In genomic region chr11:90757851-90758494, GRCh38 we compare ENCODE assay signal across 13 cellular contexts.
A peak's percentile ranks its signal among the peaks of the same experiment; 100 is the strongest.
DNase-seq lines count a peak whose midpoint lies in the region; ATAC-seq and TF ChIP-seq lines count a peak whose summit lies in the region.
"Had no signal": no experiment of that assay in that cellular context is flagged by ENCODE, and none has a peak within 500 bp of the region (broad histone marks: within the 10 kb centered on the region; RNA-seq: fewer than 3 reads in every experiment).

No MANE protein-coding gene starts in this region.

- no peak overlapping the region for H3K27ac ChIP-seq in mesenchymal stem cell (ENCODE audit: low read length, poor library complexity, severe bottlenecking)
- H3K27ac ChIP-seq: SK-N-MC had no signal

- no peak overlapping the region for H2BK12ac ChIP-seq in mesenchymal stem cell (ENCODE audit: low read length in 2 of 2)

- H2AK5ac ChIP-seq in mesenchymal stem cell (ENCODE audit: low read length, severe bottlenecking) = no peak overlapping the region

- no peaks in the 10 kb centered on the region for H3K36me3 ChIP-seq in mesenchymal stem cell (ENCODE audit: control insufficient read depth in 1 of 2, insufficient read depth in 2 of 2, low read depth in 1 of 2, low read length in 2 of 2)
- H3K36me3 ChIP-seq: HAP-1 had no signal

- no peak overlapping the region for H3K9ac ChIP-seq in mesenchymal stem cell (ENCODE audit: low read length)

- TF ChIP-seq CTCF in Calu3 (IDR thresholded peaks at IDR 0.05; ENCODE audit: unreplicated experiment) = no peak

- H3K4me3 ChIP-seq in mesenchymal stem cell (ENCODE audit: insufficient read depth in 1 of 2, low read depth in 1 of 2, low read length in 2 of 2) = no peak overlapping the region
- H3K4me3 ChIP-seq: HAP-1, SK-N-MC had no signal

- H2AFZ ChIP-seq in mesenchymal stem cell (ENCODE audit: low read depth, low read length) = no peak overlapping the region

- no peak overlapping the region for H2BK5ac ChIP-seq in mesenchymal stem cell (ENCODE audit: low read depth, low read length, poor library complexity, severe bottlenecking)

- H3K27ac Mint-ChIP-seq in Calu3 (ENCODE audit: unreplicated experiment) = no peak overlapping the region
- no peak overlapping the region for H3K27ac Mint-ChIP-seq in activated T-cell treated with anti-CD3 and anti-CD28 coated beads, Interleukin-2, amount 50 U/mL, for 72 hours

- CTCF ChIA-PET in Calu3 (lab: Charles Lee) = no interaction called here

- no peaks in the 10 kb centered on the region for H3K27me3 Mint-ChIP-seq in Calu3 (ENCODE audit: unreplicated experiment)
- H3K27me3 Mint-ChIP-seq in activated T-cell treated with anti-CD3 and anti-CD28 coated beads, Interleukin-2, amount 50 U/mL, for 72 hours (ENCODE audit: low read depth) = no peaks in the 10 kb centered on the region

- H3K9me3 Mint-ChIP-seq in Calu3 (ENCODE audit: low read depth, unreplicated experiment) = no peaks in the 10 kb centered on the region
- H3K9me3 Mint-ChIP-seq in activated T-cell treated with anti-CD3 and anti-CD28 coated beads, Interleukin-2, amount 50 U/mL, for 72 hours = peaks cover 1 to 13% of the 10 kb centered on the region in 2 donors

- no peak overlapping the region for H3K4ac ChIP-seq in mesenchymal stem cell (ENCODE audit: low read depth in 1 of 2, low read length in 2 of 2)

- H3K18ac ChIP-seq in mesenchymal stem cell (ENCODE audit: low read depth in 1 of 2, low read length in 2 of 2) = no peak overlapping the region

- no peak for ATAC-seq in HG02870 (IDR thresholded peaks at IDR 0.05; ENCODE audit: unreplicated experiment)
- no peak for ATAC-seq in activated T-cell treated with anti-CD3 and anti-CD28 coated beads, Interleukin-2, amount 50 U/mL, for 72 hours (replicated peaks in 1 of 2)

- no peak overlapping the region for H2BK120ac ChIP-seq in mesenchymal stem cell (ENCODE audit: low read depth, low read length)

- 88% methylated on average over 3 of the region's 4 CpGs for WGBS in mesenchymal stem cell

- no peaks in the 10 kb centered on the region for H3K9me3 ChIP-seq in mesenchymal stem cell (ENCODE audit: control insufficient read depth, low read length)
- H3K9me3 ChIP-seq: HAP-1 had no signal

- no peaks in the 10 kb centered on the region for H3K4me1 Mint-ChIP-seq in Calu3 (ENCODE audit: low read depth, unreplicated experiment)
- no peaks in the 10 kb centered on the region for H3K4me1 Mint-ChIP-seq in activated T-cell treated with anti-CD3 and anti-CD28 coated beads, Interleukin-2, amount 50 U/mL, for 72 hours (ENCODE audit: low read depth)

- H3K4me3 Mint-ChIP-seq in Calu3 (ENCODE audit: low read depth, unreplicated experiment) = no peak overlapping the region
- no peak overlapping the region for H3K4me3 Mint-ChIP-seq in activated T-cell treated with anti-CD3 and anti-CD28 coated beads, Interleukin-2, amount 50 U/mL, for 72 hours

- H4K8ac ChIP-seq in mesenchymal stem cell (ENCODE audit: low read length) = no peak overlapping the region

- H3K14ac ChIP-seq in mesenchymal stem cell (ENCODE audit: low read length in 2 of 2) = no peak overlapping the region

- BruUV-seq in Calu3 (replicated peaks; lab: Mats Ljungman, UMichigan) = no TSS peak

- H2BK15ac ChIP-seq in mesenchymal stem cell (ENCODE audit: low read depth, poor library complexity, severe bottlenecking) = no peak overlapping the region

- no peak overlapping the region for H4K91ac ChIP-seq in mesenchymal stem cell (ENCODE audit: low read length)

- no peaks in the 10 kb centered on the region for H3K4me1 ChIP-seq in mesenchymal stem cell (ENCODE audit: control insufficient read depth, insufficient read depth, low read depth, low read length)
- H3K4me1 ChIP-seq: HAP-1 had no signal

- H3K79me1 ChIP-seq in mesenchymal stem cell (replicated peaks; ENCODE audit: low read length, poor library complexity, severe bottlenecking) = no peaks in the 10 kb centered on the region

- intact Hi-C loops in Calu3 (cut with micrococcal nuclease; ENCODE audit: unreplicated experiment) = no loop called here

- H3K36me3 Mint-ChIP-seq in Calu3 (ENCODE audit: insufficient read depth, unreplicated experiment) = no peaks in the 10 kb centered on the region
- H3K36me3 Mint-ChIP-seq in activated T-cell treated with anti-CD3 and anti-CD28 coated beads, Interleukin-2, amount 50 U/mL, for 72 hours (ENCODE audit: insufficient read depth in 2 of 2) = no peaks in the 10 kb centered on the region

- peak; percentile 1 for DNase-seq in Calu3
- peak; percentile 45 for DNase-seq in NCI-H1105 treated with DMSO at 0.1 percent for 48 hours (lab: John Stamatoyannopoulos, UW)
- DNase-seq in NCI-H748 (lab: John Stamatoyannopoulos, UW; ENCODE audit: unreplicated experiment) = peak; percentile 77
- DNase-seq in kidney glomerular epithelial cell (lab: John Stamatoyannopoulos, UW) = peak; percentile 18
- no peak for DNase-seq in activated T-cell treated with anti-CD3 and anti-CD28 coated beads, Interleukin-2, amount 50 U/mL, for 72 hours
- no peak for DNase-seq in mesenchymal stem cell
- DNase-seq: DMS79 treated with DMSO at 0.1 percent for 48 hours, NCI-H2171, NCI-H526, T1000 had no signal

- no peak overlapping the region for H3K23ac ChIP-seq in mesenchymal stem cell (ENCODE audit: low read length in 2 of 2)

- H3K27me3 ChIP-seq in mesenchymal stem cell (ENCODE audit: control insufficient read depth in 1 of 2, insufficient read depth in 1 of 2, low read length in 2 of 2) = no peaks in the 10 kb centered on the region

- no peak overlapping the region for H3K4me2 ChIP-seq in mesenchymal stem cell (ENCODE audit: low read length, poor library complexity, severe bottlenecking)

Comparison
In these comparisons a context has a peak if more than half of its experiments do, and no peak if none do; other contexts are left out.
1. DNase-seq: peak in Calu3 (single experiment), NCI-H1105 treated with DMSO at 0.1 percent for 48 hours (single experiment), NCI-H748 (single experiment) and kidney glomerular epithelial cell (single experiment); none in activated T-cell treated with anti-CD3 and anti-CD28 coated beads, Interleukin-2, amount 50 U/mL, for 72 hours (0 of 2) and mesenchymal stem cell (single experiment).